8 cellular contexts compared by ENCODE assay signal in the genomic region with DNA sequence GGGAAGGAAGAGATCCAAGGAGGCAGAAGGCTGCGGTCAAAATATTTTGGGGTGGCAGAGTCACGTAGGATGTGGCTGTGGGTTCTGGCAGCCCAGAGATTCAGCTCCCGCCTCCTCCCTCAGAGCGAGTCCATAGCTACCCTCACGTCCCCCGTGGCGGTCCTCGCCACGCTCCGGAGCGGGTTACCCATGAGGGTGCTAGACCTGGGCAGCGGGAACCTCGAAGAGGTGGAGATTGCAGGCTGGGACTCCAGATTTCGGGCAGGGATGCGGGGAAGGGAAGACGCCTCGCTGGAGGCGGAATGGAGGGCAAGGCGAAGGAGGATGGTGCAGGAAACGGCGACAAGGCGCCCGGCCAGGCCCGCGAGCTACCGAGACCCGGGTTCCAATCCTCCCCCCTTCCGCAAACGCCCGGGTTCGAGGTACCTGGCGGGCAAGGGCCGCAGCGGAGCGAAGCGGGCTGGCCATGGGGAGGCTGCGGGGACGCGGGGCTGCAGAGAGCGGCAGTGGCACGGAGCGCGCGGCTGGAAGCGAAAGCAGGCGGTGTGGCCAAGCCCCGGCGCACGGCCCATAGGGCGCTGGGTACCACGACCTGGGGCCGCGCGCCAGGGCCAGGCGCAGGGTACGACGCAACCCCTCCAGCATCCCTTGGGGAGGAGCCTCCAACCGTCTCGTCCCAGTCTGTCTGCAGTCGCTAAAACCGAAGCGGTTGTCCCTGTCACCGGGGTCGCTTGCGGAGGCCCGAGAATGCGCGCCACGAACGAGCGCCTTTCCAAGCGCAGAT. TPM values are rescaled to one million over a fixed set of nuclear protein-coding genes. Genes with fewer than 3 reads are reported as not detected.
DNase-seq lines count a peak whose midpoint lies in the region; ATAC-seq and TF ChIP-seq lines count a peak whose summit lies in the region.

No MANE protein-coding gene starts in this region.

- no peaks in the 10 kb centered on the region for H3K36me3 ChIP-seq in cardiac muscle cell
- peaks cover 2% of the 10 kb centered on the region for H3K36me3 ChIP-seq in osteoblast (ENCODE audit: insufficient read depth, low read length)

- H3K4me2 ChIP-seq in osteoblast (ENCODE audit: insufficient read depth, low read length), result peak overlapping the region; percentile 95

- peak overlapping the region; percentile 84 for H2AFZ ChIP-seq in osteoblast (ENCODE audit: low read length)

- no peak overlapping the region for H3K27ac ChIP-seq in cardiac muscle cell
- peak overlapping the region; percentile 70 for H3K27ac ChIP-seq in osteoblast (ENCODE audit: low read depth, low read length)

- ATAC-seq in HG02759 (IDR thresholded peaks at IDR 0.05; ENCODE audit: unreplicated experiment), result peak; percentile 61

- no peaks in the 10 kb centered on the region for H4K20me1 ChIP-seq in osteoblast (ENCODE audit: insufficient read depth, low read length)

- H3K27me3 ChIP-seq in cardiac muscle cell (peaks cover 59% of the 10 kb centered on the region), osteoblast (ENCODE audit: insufficient read depth, low read length) (no peaks in the 10 kb centered on the region)

- H3K79me2 ChIP-seq in osteoblast (ENCODE audit: insufficient read depth, low read length), result peaks cover 57% of the 10 kb centered on the region

- POLR2A ChIA-PET in GM10248 (lab: Yijun Ruan, JAX), result interaction anchor here (0.8 kb wide), 1 partner anchor 421 kb away, joined by 3 read pairs; no protein-coding TSS in a partner anchor

- TF ChIP-seq CTCF in GM10248 (IDR thresholded peaks at IDR 0.05; ENCODE audit: control extremely low read depth, extremely low read depth, low read depth, missing control alignments) (no peak), cardiac muscle cell (IDR thresholded peaks at IDR 0.05; ENCODE audit: low read depth, low read length) (no peak), osteoblast (IDR thresholded peaks at IDR 0.05; ENCODE audit: extremely low read depth, low read depth, low read length) (no peak)

- peak; percentile 49 for DNase-seq in GM10248 (ENCODE audit: extremely low spot score)
- peak; percentile 15 for DNase-seq in activated naive CD4-positive, alpha-beta T cell treated with anti-CD3 and anti-CD28 coated beads, Interleukin-2, amount 50 U/mL, for 16 hours
- peak; percentile 34 to 45 for DNase-seq in cardiac muscle cell (ENCODE audit: low read depth in 1 of 2, low spot score in 1 of 2)
- DNase-seq in osteoblast (ENCODE audit: insufficient read length, low spot score, missing footprints), result peak; percentile 75
- no peak for DNase-seq in DMS153 treated with DMSO at 0.1 percent for 48 hours (lab: John Stamatoyannopoulos, UW; ENCODE audit: unreplicated experiment)
- no peak for DNase-seq in NCI-H1092 treated with DMSO at 0.1 percent for 48 hours (lab: John Stamatoyannopoulos, UW)
- no peak for DNase-seq in NCI-H524 treated with DMSO at 0.1 percent for 48 hours (lab: John Stamatoyannopoulos, UW)

- H3K4me1 ChIP-seq in cardiac muscle cell (ENCODE audit: low read depth), result no peaks in the 10 kb centered on the region
- H3K4me1 ChIP-seq in osteoblast (ENCODE audit: insufficient read depth, low read length), result peaks cover 38% of the 10 kb centered on the region

- no peaks in the 10 kb centered on the region for H3K9me3 ChIP-seq in cardiac muscle cell (ENCODE audit: low read depth)
- no peaks in the 10 kb centered on the region for H3K9me3 ChIP-seq in osteoblast (ENCODE audit: low read depth, low read length)

- H3K4me3 ChIP-seq in cardiac muscle cell (peak overlapping the region; percentile 22), osteoblast (ENCODE audit: insufficient read depth, low read length) (peak overlapping the region; percentile 80)

- CTCF ChIA-PET in GM10248 (lab: Yijun Ruan, JAX), result interaction anchor here (1.1 to 1.3 kb wide), 2 partner anchors 17 to 62 kb away, joined by 3 to 4 read pairs; no protein-coding TSS in a partner anchor

RNA-seq across cellular contexts. Expression of a gene that starts 46.2 kb away (rescaled TPM):
- 19.2 and 45.3 TPM in 2 replicates for total RNA-seq in cardiac muscle cell
- 17.8 and 22.4 TPM in 2 replicates for polyA plus RNA-seq in cardiac muscle cell
- total RNA-seq in osteoblast, result 239 and 273 TPM in 2 replicates

Comparison
In these comparisons a context has a peak if more than half of its experiments do, and no peak if none do; other contexts are left out.
1. DNase-seq: peak in GM10248 (single experiment), activated naive CD4-positive, alpha-beta T cell treated with anti-CD3 and anti-CD28 coated beads, Interleukin-2, amount 50 U/mL, for 16 hours (single experiment), cardiac muscle cell (2 of 2) and osteoblast (single experiment); none in DMS153 treated with DMSO at 0.1 percent for 48 hours (single experiment), NCI-H1092 treated with DMSO at 0.1 percent for 48 hours (single experiment) and NCI-H524 treated with DMSO at 0.1 percent for 48 hours (single experiment).